In the genomic region with DNA sequence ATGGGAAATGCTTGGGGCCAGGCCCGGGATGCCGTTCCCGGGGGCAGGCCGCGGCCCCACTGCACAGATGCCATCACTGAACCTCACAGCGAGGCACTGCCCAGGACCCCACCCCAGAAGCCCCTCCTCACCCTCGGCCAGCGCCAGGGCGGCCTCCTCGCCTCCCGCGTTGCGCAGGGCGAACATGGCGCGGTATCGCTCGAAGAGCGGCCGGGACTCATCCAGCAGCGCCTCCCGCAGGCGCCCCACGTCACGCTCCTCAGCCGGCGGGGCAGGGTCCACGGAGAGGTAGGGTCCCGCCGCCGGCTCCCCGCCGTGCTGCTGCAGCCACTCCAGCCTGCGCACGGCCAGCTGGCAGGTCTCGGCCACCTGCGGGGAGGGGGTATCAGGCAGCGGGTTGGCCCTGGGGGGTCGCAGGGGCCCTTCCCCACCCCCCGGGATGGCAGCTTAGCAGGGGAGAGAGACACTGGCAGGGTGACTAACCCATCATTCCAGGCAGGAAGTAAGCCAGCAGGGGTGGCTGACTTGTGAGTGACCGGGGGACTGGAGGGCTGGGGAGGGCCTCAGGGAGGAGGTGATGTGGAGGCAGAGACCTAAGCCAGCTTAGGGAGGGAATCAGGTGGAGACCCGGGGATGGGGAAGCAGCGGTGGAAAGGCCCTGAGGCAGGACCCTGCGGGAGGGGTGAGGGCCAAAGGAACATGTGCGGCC, we compare ENCODE assay signal across 21 cellular contexts. TPM values are rescaled to one million over a fixed set of nuclear protein-coding genes. Genes with fewer than 3 reads are reported as not detected.
A peak's percentile ranks its signal among the peaks of the same experiment; 100 is the strongest.
DNase-seq lines count a peak whose midpoint lies in the region; ATAC-seq and TF ChIP-seq lines count a peak whose summit lies in the region.
"Had no signal": no experiment of that assay in that cellular context is flagged by ENCODE, and none has a peak within 500 bp of the region (broad histone marks: within the 10 kb centered on the region; RNA-seq: fewer than 3 reads in every experiment).

No MANE protein-coding gene starts in this region.

- TF ChIP-seq CTCF in DND-41 (IDR thresholded peaks at IDR 0.05; ENCODE audit: borderline replicate concordance, extremely low read depth, low read length, poor library complexity, severe bottlenecking) (no peak), dorsolateral prefrontal cortex (IDR thresholded peaks at IDR 0.05 in 54 of 56, conservative IDR thresholded peaks at IDR 0.05 in 2 of 56; ENCODE audit: low read depth in 1 of 56, partially characterized antibody in 56 of 56) (no peak)

- H3K4me3 Mint-ChIP-seq in naive thymus-derived CD4-positive, alpha-beta T cell = no peak overlapping the region
- H3K4me3 Mint-ChIP-seq: CD8-positive, alpha-beta T cell had no signal

- no peak for ATAC-seq in DND-41 (ENCODE audit: insufficient read depth, low read depth)
- ATAC-seq in naive thymus-derived CD4-positive, alpha-beta T cell = no peak
- ATAC-seq: CD8-positive, alpha-beta T cell; Right ventricle myocardium inferior had no signal

- no peaks in the 10 kb centered on the region for H3K9me3 ChIP-seq in DND-41 (ENCODE audit: insufficient read depth, low read length, severe bottlenecking)
- H3K9me3 ChIP-seq in naive thymus-derived CD4-positive, alpha-beta T cell (ENCODE audit: control insufficient read depth in 2 of 3, low read length in 3 of 3) = no peaks in the 10 kb centered on the region
- H3K9me3 ChIP-seq: BLaER1 treated with 17β-estradiol and CSF1 and Interleukin-3, amounts not matched to agents 10 nM and 100 nM; Peyer's patch had no signal

- intact Hi-C loops in dorsolateral prefrontal cortex (cut with DNase I) = no loop called here
- intact Hi-C loops in naive thymus-derived CD4-positive, alpha-beta T cell (cut with micrococcal nuclease) = loop anchor here in 1 of 2 donors (10.0 kb wide), 1 partner anchor 1067 kb away; the partner anchor contains the start of gene TIMM13

- peak overlapping the region; percentile 72 for H3K9ac ChIP-seq in DND-41 (ENCODE audit: low read depth, low read length)
- H3K9ac ChIP-seq: BLaER1 treated with 17β-estradiol and CSF1 and Interleukin-3, amounts not matched to agents 10 nM and 100 nM had no signal

- H3K4me1 ChIP-seq in DND-41 (ENCODE audit: insufficient read depth, low read length) = peaks cover 47% of the 10 kb centered on the region
- H3K4me1 ChIP-seq in naive thymus-derived CD4-positive, alpha-beta T cell (ENCODE audit: control insufficient read depth in 2 of 2, insufficient read depth in 2 of 2, low read length in 2 of 2) = no peaks in the 10 kb centered on the region
- H3K4me1 ChIP-seq: BLaER1 treated with 17β-estradiol and CSF1 and Interleukin-3, amounts not matched to agents 10 nM and 100 nM; Peyer's patch had no signal

- CTCF ChIA-PET in naive thymus-derived CD4-positive, alpha-beta T cell (lab: Charles Lee) = no interaction called here

- H3K4me3 ChIP-seq in DND-41 (ENCODE audit: low read depth in 1 of 2, low read length in 2 of 2) (no peak overlapping the region), dorsolateral prefrontal cortex (peak overlapping the region in 58 of 59 donors; percentile 4 to 89 (median 61))
- H3K4me3 ChIP-seq in naive thymus-derived CD4-positive, alpha-beta T cell (ENCODE audit: low read length) = no peak overlapping the region
- H3K4me3 ChIP-seq: BLaER1 treated with 17β-estradiol and CSF1 and Interleukin-3, amounts not matched to agents 10 nM and 100 nM; Peyer's patch had no signal

- TF ChIP-seq RAD21 in Ishikawa (IDR thresholded peaks at IDR 0.05; ENCODE audit: low read depth) = no peak

- peaks cover 2% of the 10 kb centered on the region; the same call in 1 of the 2 replicates for H4K20me1 ChIP-seq in DND-41 (ENCODE audit: insufficient read depth, low read length)

- H3K36me3 Mint-ChIP-seq in naive thymus-derived CD4-positive, alpha-beta T cell = peaks cover 0 to 15% (median 8%) of the 10 kb centered on the region in 5 donors

- TF ChIP-seq EP300 in Ishikawa (IDR thresholded peaks at IDR 0.05; ENCODE audit: borderline replicate concordance) = no peak

- H3K4me2 ChIP-seq in DND-41 (ENCODE audit: insufficient read depth, low read length) = peak overlapping the region; percentile 86
- H3K4me2 ChIP-seq: BLaER1 treated with 17β-estradiol and CSF1 and Interleukin-3, amounts not matched to agents 10 nM and 100 nM had no signal

- peak overlapping the region; percentile 47 for H3K27ac ChIP-seq in DND-41 (ENCODE audit: low read length)
- H3K27ac ChIP-seq in dorsolateral prefrontal cortex = peak overlapping the region in 54 of 59 donors; percentile 13 to 100 (median 97)
- H3K27ac ChIP-seq in substantia nigra (ENCODE audit: low read depth, low read length, poor library complexity, severe bottlenecking) = peak overlapping the region; percentile 96
- no peak overlapping the region for H3K27ac ChIP-seq in naive thymus-derived CD4-positive, alpha-beta T cell (ENCODE audit: low read depth, low read length)
- H3K27ac ChIP-seq: BLaER1 treated with 17β-estradiol and CSF1 and Interleukin-3, amounts not matched to agents 10 nM and 100 nM; Peyer's patch had no signal

- peaks cover 0 to 16% (median 4%) of the 10 kb centered on the region in 7 donors for H3K4me1 Mint-ChIP-seq in naive thymus-derived CD4-positive, alpha-beta T cell
- H3K4me1 Mint-ChIP-seq: H9 had no signal

- no peaks in the 10 kb centered on the region for H3K27me3 Mint-ChIP-seq in naive thymus-derived CD4-positive, alpha-beta T cell
- H3K27me3 Mint-ChIP-seq: IgD-negative memory B cell had no signal

- H3K36me3 ChIP-seq in DND-41 (ENCODE audit: insufficient read depth, low read length) = peaks cover 58% of the 10 kb centered on the region
- H3K36me3 ChIP-seq in naive thymus-derived CD4-positive, alpha-beta T cell (ENCODE audit: control insufficient read depth in 2 of 3, insufficient read depth in 3 of 3, low read length in 3 of 3) = peaks cover 0 to 67% (median 12%) of the 10 kb centered on the region in 3 experiments

- no peak overlapping the region for H3K27ac Mint-ChIP-seq in naive thymus-derived CD4-positive, alpha-beta T cell
- H3K27ac Mint-ChIP-seq: CD8-positive, alpha-beta T cell had no signal

- H3K27me3 ChIP-seq in DND-41 (ENCODE audit: insufficient read depth, low read length, poor library complexity) = no peaks in the 10 kb centered on the region
- no peaks in the 10 kb centered on the region for H3K27me3 ChIP-seq in dorsolateral prefrontal cortex
- H3K27me3 ChIP-seq in naive thymus-derived CD4-positive, alpha-beta T cell (ENCODE audit: control insufficient read depth in 2 of 2, insufficient read depth in 2 of 2, low read length in 2 of 2) = no peaks in the 10 kb centered on the region
- H3K27me3 ChIP-seq: BLaER1 treated with 17β-estradiol and CSF1 and Interleukin-3, amounts not matched to agents 10 nM and 100 nM; Peyer's patch had no signal

- peaks cover 28% of the 10 kb centered on the region for H3K79me2 ChIP-seq in DND-41 (ENCODE audit: insufficient read depth, low read length)

- H3K9me3 Mint-ChIP-seq in naive thymus-derived CD4-positive, alpha-beta T cell = no peaks in the 10 kb centered on the region
- H3K9me3 Mint-ChIP-seq: CD8-positive, alpha-beta T cell; H9; IgD-negative memory B cell had no signal

- DNase-seq in DND-41 (no peak), dorsolateral prefrontal cortex (no peak), substantia nigra (lab: John Stamatoyannopoulos, UW) (no peak)
- DNase-seq in stimulated activated CD4-positive, alpha-beta T cell treated with anti-CD3 and anti-CD28 coated beads, Interleukin-12 subunit alpha, Interleukin-12 subunit beta, amount 100 ng/mL, for 4 hours = no peak
- no peak for DNase-seq in naive thymus-derived CD4-positive, alpha-beta T cell
- DNase-seq in activated CD4-positive, alpha-beta T cell treated with anti-CD3 and anti-CD28 coated beads for 48 hours = no peak
- DNase-seq: CD8-positive, alpha-beta T cell; H9; NCI-H1092 treated with DMSO at 0.1 percent for 48 hours; NCI-H146; NCI-H2081; NCI-H2171 treated with DMSO at 0.1 percent for 48 hours; NCI-H446; NCI-H69; Peyer's patch had no signal

- POLR2A ChIA-PET in naive thymus-derived CD4-positive, alpha-beta T cell (lab: Charles Lee) = no interaction called here

- H2AFZ ChIP-seq in DND-41 (ENCODE audit: low read depth, low read length) = no peak overlapping the region

TF ChIP-seq in Ishikawa, 13 proteins besides CTCF, POLR2A, EP300 and RAD21 (continues in another document):
- TF ChIP-seq ZBTB7A (IDR thresholded peaks at IDR 0.05; ENCODE audit: low read depth) (peak; percentile 30; the same call in 1 of the 2 replicates), EGR1 (IDR thresholded peaks at IDR 0.05) (no peak), TEAD4 (IDR thresholded peaks at IDR 0.05) (no peak), TCF12 (IDR thresholded peaks at IDR 0.05; ENCODE audit: low read depth) (no peak), MAX (IDR thresholded peaks at IDR 0.05) (no peak), TAF1 (IDR thresholded peaks at IDR 0.05; ENCODE audit: low read depth) (no peak)
- TF ChIP-seq, protein P1, sequence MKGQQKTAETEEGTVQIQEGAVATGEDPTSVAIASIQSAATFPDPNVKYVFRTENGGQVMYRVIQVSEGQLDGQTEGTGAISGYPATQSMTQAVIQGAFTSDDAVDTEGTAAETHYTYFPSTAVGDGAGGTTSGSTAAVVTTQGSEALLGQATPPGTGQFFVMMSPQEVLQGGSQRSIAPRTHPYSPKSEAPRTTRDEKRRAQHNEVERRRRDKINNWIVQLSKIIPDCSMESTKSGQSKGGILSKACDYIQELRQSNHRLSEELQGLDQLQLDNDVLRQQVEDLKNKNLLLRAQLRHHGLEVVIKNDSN (IDR thresholded peaks at IDR 0.05) = no peak

RNA-seq across cellular contexts. Expression of gene DOHH, which starts 8.2 kb away (rescaled TPM):
- 10 to 100 TPM; 16.9 to 48.4 (median 26.1) TPM for total RNA-seq in dorsolateral prefrontal cortex
- total RNA-seq in naive thymus-derived CD4-positive, alpha-beta T cell = 10 to 100 TPM in 1 of 5 experiments, 1 to 10 TPM in 4; 4.4 to 16.4 (median 8.0) TPM
- polyA plus RNA-seq in naive thymus-derived CD4-positive, alpha-beta T cell = 10 to 100 TPM in 1 of 2 donors, 1 to 10 TPM in 1; 4.6 to 15.0 TPM

RNA-seq across cellular contexts. Expression of gene SMIM44, which starts 9.0 kb away (rescaled TPM):
- total RNA-seq in dorsolateral prefrontal cortex = 1 to 10 TPM in 2 of 120 experiments, not detected in 118; 1.4 to 1.6 TPM
- total RNA-seq in naive thymus-derived CD4-positive, alpha-beta T cell = not detected
- not detected for polyA plus RNA-seq in naive thymus-derived CD4-positive, alpha-beta T cell
- total RNA-seq: A673; CD8-positive, alpha-beta T cell; H9; Right ventricle myocardium inferior; SK-MEL-5 had no signal
- polyA plus RNA-seq: IgD-negative memory B cell had no signal

RNA-seq across cellular contexts. Expression of gene SMIM24, which starts 12.0 kb away (rescaled TPM):
- 10 to 100 TPM in 4 of 120 experiments, 1 to 10 TPM in 112, under 1 TPM in 3, not detected in 1; 0.80 to 14.7 (median 4.2) TPM for total RNA-seq in dorsolateral prefrontal cortex
- 1 to 10 TPM in 1 of 5 experiments, under 1 TPM in 1, not detected in 3; 0.82 to 1.8 TPM for total RNA-seq in naive thymus-derived CD4-positive, alpha-beta T cell
- not detected for polyA plus RNA-seq in naive thymus-derived CD4-positive, alpha-beta T cell
- total RNA-seq: A673, Right ventricle myocardium inferior, SK-MEL-5 had no signal
- polyA plus RNA-seq: IgD-negative memory B cell had no signal

RNA-seq across cellular contexts. Expression of gene FZR1, which starts 13.8 kb away (rescaled TPM):
- total RNA-seq in dorsolateral prefrontal cortex = 10 to 100 TPM; 46.4 to 99.1 (median 71.7) TPM
- total RNA-seq in naive thymus-derived CD4-positive, alpha-beta T cell = 10 to 100 TPM; 60.7 to 90.7 (median 71.3) TPM
- polyA plus RNA-seq in naive thymus-derived CD4-positive, alpha-beta T cell = 10 to 100 TPM in 1 of 2 donors, 1 to 10 TPM in 1; 7.8 to 15.1 TPM

RNA-seq across cellular contexts. Expression of gene TEKTIP1, which starts 46.7 kb away (rescaled TPM):
- total RNA-seq in dorsolateral prefrontal cortex = 10 to 100 TPM in 3 of 120 experiments, 1 to 10 TPM in 117; 1.0 to 11.2 (median 4.6) TPM
- total RNA-seq in naive thymus-derived CD4-positive, alpha-beta T cell = 10 to 100 TPM in 3 of 5 experiments, 1 to 10 TPM in 2; 5.6 to 11.5 (median 10.6) TPM
- not detected for polyA plus RNA-seq in naive thymus-derived CD4-positive, alpha-beta T cell
- total RNA-seq: Right ventricle myocardium inferior, SK-MEL-5 had no signal
- polyA plus RNA-seq: IgD-negative memory B cell had no signal

Comparison
In these comparisons a context has a peak if more than half of its experiments do, and no peak if none do; other contexts are left out.
1. H3K4me3 ChIP-seq: peak in dorsolateral prefrontal cortex (58 of 59); none in DND-41 (0 of 2) and naive thymus-derived CD4-positive, alpha-beta T cell (single experiment).